In genomic region chr7:130699686-130700085, GRCh38 we compare ENCODE assay signal across 24 cellular contexts. TPM values are rescaled to one million over a fixed set of nuclear protein-coding genes. Genes with fewer than 3 reads are reported as not detected.
DNase-seq lines count a peak whose midpoint lies in the region; TF ChIP-seq lines count a peak whose summit lies in the region.
"Had no signal": no experiment of that assay in that cellular context is flagged by ENCODE, and none has a peak within 500 bp of the region (broad histone marks: within the 10 kb centered on the region; RNA-seq: fewer than 3 reads in every experiment).

No MANE protein-coding gene starts in this region.

- TF ChIP-seq EP300 in Ishikawa (IDR thresholded peaks at IDR 0.05; ENCODE audit: borderline replicate concordance) = no peak

- no peaks in the 10 kb centered on the region for H3K36me3 Mint-ChIP-seq in activated T-helper 2 cell treated with anti-CD3 and anti-CD28 coated beads, Interferon-gamma antibody, Interleukin-2, Interleukin-4, amounts not matched to agents 10 μg/mL and 5 μg/mL and 100 μg/mL, durations not matched to agents 14 hours and 24 hours and 36 hours (ENCODE audit: low read depth)

- H3K27me3 Mint-ChIP-seq in activated T-helper 2 cell treated with anti-CD3 and anti-CD28 coated beads, Interferon-gamma antibody, Interleukin-2, Interleukin-4, amounts not matched to agents 10 μg/mL and 5 μg/mL and 100 μg/mL, durations not matched to agents 14 hours and 24 hours and 36 hours (ENCODE audit: low read depth) = peaks cover 10% of the 10 kb centered on the region

- no peaks in the 10 kb centered on the region for H3K4me1 Mint-ChIP-seq in activated T-helper 2 cell treated with anti-CD3 and anti-CD28 coated beads, Interferon-gamma antibody, Interleukin-2, Interleukin-4, amounts not matched to agents 10 μg/mL and 5 μg/mL and 100 μg/mL, durations not matched to agents 14 hours and 24 hours and 36 hours (ENCODE audit: low read depth)
- H3K4me1 Mint-ChIP-seq: GM23338 had no signal

- H3K4me3 ChIP-seq in right atrium auricular region = no peak overlapping the region
- H3K4me3 ChIP-seq: BLaER1, GM23338, MG63, Peyer's patch, SJCRH30 had no signal

- no peak overlapping the region for H3K27ac Mint-ChIP-seq in activated T-helper 2 cell treated with anti-CD3 and anti-CD28 coated beads, Interferon-gamma antibody, Interleukin-2, Interleukin-4, amounts not matched to agents 10 μg/mL and 5 μg/mL and 100 μg/mL, durations not matched to agents 14 hours and 24 hours and 36 hours
- H3K27ac Mint-ChIP-seq: CD4-positive, alpha-beta T cell; GM23338 had no signal

- TF ChIP-seq CTCF in right atrium auricular region (IDR thresholded peaks at IDR 0.05) = no peak

- H3K9me3 ChIP-seq in right atrium auricular region = no peaks in the 10 kb centered on the region
- H3K9me3 ChIP-seq: BLaER1, MG63, Peyer's patch, SJCRH30 had no signal

- intact Hi-C loops in activated T-helper 2 cell treated with anti-CD3 and anti-CD28 coated beads, Interferon-gamma antibody, Interleukin-2, Interleukin-4, amounts not matched to agents 10 μg/mL and 5 μg/mL and 100 μg/mL, durations not matched to agents 14 hours and 24 hours and 36 hours (cut with micrococcal nuclease) = no loop called here

- H3K27me3 ChIP-seq in right atrium auricular region = no peaks in the 10 kb centered on the region
- H3K27me3 ChIP-seq: BLaER1, MG63, Peyer's patch, SJCRH30 had no signal

- peak; percentile 25 for DNase-seq in Daoy (ENCODE audit: low read depth)
- peak; percentile 8 for DNase-seq in amniotic epithelial cell (ENCODE audit: low read depth)
- DNase-seq in kidney tubule cell (ENCODE audit: low spot score) = peak; percentile 56
- no peak for DNase-seq in NOMO-1 (lab: John Stamatoyannopoulos, UW; ENCODE audit: unreplicated experiment in 2 of 2)
- DNase-seq in right atrium auricular region (ENCODE audit: low spot score) = no peak
- no peak for DNase-seq in activated T-helper 2 cell treated with anti-CD3 and anti-CD28 coated beads, Interferon-gamma antibody, Interleukin-2, Interleukin-4, amounts not matched to agents 10 μg/mL and 5 μg/mL and 100 μg/mL, durations not matched to agents 14 hours and 24 hours and 36 hours (ENCODE audit: low spot score)
- DNase-seq: CD4-positive, alpha-beta T cell; COR-L47; DND-41; HCEC 1CT; IMR-90; Karpas-422; MG63; NCI-H1048; NCI-H1436; NCI-H187 treated with DMSO at 0.1 percent for 48 hours; NCI-H524; NCI-H82; Peyer's patch; SJCRH30 had no signal

- H3K9me3 Mint-ChIP-seq in activated T-helper 2 cell treated with anti-CD3 and anti-CD28 coated beads, Interferon-gamma antibody, Interleukin-2, Interleukin-4, amounts not matched to agents 10 μg/mL and 5 μg/mL and 100 μg/mL, durations not matched to agents 14 hours and 24 hours and 36 hours = no peaks in the 10 kb centered on the region

- TF ChIP-seq RAD21 in Ishikawa (IDR thresholded peaks at IDR 0.05; ENCODE audit: low read depth) = no peak

- H3K4me3 Mint-ChIP-seq in activated T-helper 2 cell treated with anti-CD3 and anti-CD28 coated beads, Interferon-gamma antibody, Interleukin-2, Interleukin-4, amounts not matched to agents 10 μg/mL and 5 μg/mL and 100 μg/mL, durations not matched to agents 14 hours and 24 hours and 36 hours (ENCODE audit: low read depth) = no peak overlapping the region
- H3K4me3 Mint-ChIP-seq: CD4-positive, alpha-beta T cell; GM23338 had no signal

- no peaks in the 10 kb centered on the region for H3K4me1 ChIP-seq in right atrium auricular region
- H3K4me1 ChIP-seq: BLaER1, Peyer's patch, SJCRH30 had no signal

- H3K27ac ChIP-seq in right atrium auricular region = no peak overlapping the region
- H3K27ac ChIP-seq: BLaER1, Peyer's patch, SJCRH30 had no signal

- no peaks in the 10 kb centered on the region for H3K36me3 ChIP-seq in right atrium auricular region
- H3K36me3 ChIP-seq: BLaER1, MG63, Peyer's patch, SJCRH30 had no signal

TF ChIP-seq in Ishikawa, 13 proteins besides CTCF, POLR2A, EP300 and RAD21:
- no peak for TF ChIP-seq TCF12 (IDR thresholded peaks at IDR 0.05; ENCODE audit: low read depth)
- TF ChIP-seq TEAD4 (IDR thresholded peaks at IDR 0.05) = no peak
- TF ChIP-seq ZBTB7A (IDR thresholded peaks at IDR 0.05; ENCODE audit: low read depth) = no peak
- peak; percentile 54 for TF ChIP-seq USF1 (IDR thresholded peaks at IDR 0.05)
- no peak for TF ChIP-seq REST (IDR thresholded peaks at IDR 0.05; ENCODE audit: low read depth)
TF ChIP-seq in Ishikawa: peak in this region for 1.

RNA-seq across cellular contexts. Expression of gene TSGA13, which starts 13.3 kb away (rescaled TPM):
- total RNA-seq in Daoy (2014; rRNA removed; shearing (Covaris generic)) = not detected in 2 replicates
- not detected for total RNA-seq in right atrium auricular region
- total RNA-seq in activated T-helper 2 cell treated with anti-CD3 and anti-CD28 coated beads, Interferon-gamma antibody, Interleukin-2, Interleukin-4, amounts not matched to agents 10 μg/mL and 5 μg/mL and 100 μg/mL, durations not matched to agents 14 hours and 24 hours and 36 hours = not detected in 2 replicates
- total RNA-seq: CD4-positive, alpha-beta T cell; GM23338; IMR-90; OCI-LY7; Peyer's patch; SJCRH30 had no signal

RNA-seq across cellular contexts. Expression of gene COPG2, which starts 31.1 kb away (rescaled TPM):
- 57.5 and 58.4 TPM in 2 replicates for total RNA-seq in Daoy (2014; rRNA removed; shearing (Covaris generic))
- 10 to 100 TPM; 13.1 to 19.3 TPM for total RNA-seq in right atrium auricular region
- 26.7 and 27.4 TPM in 2 replicates for total RNA-seq in activated T-helper 2 cell treated with anti-CD3 and anti-CD28 coated beads, Interferon-gamma antibody, Interleukin-2, Interleukin-4, amounts not matched to agents 10 μg/mL and 5 μg/mL and 100 μg/mL, durations not matched to agents 14 hours and 24 hours and 36 hours

RNA-seq across cellular contexts. Expression of gene KLF14, which starts 34.3 kb away (rescaled TPM):
- total RNA-seq in Daoy (2014; rRNA removed; shearing (Covaris generic)) = 0.06 and 0.86 TPM in 2 replicates
- under 1 TPM in 1 of 2 donors, not detected in 1; 0.35 TPM for total RNA-seq in right atrium auricular region
- not detected in 2 replicates for total RNA-seq in activated T-helper 2 cell treated with anti-CD3 and anti-CD28 coated beads, Interferon-gamma antibody, Interleukin-2, Interleukin-4, amounts not matched to agents 10 μg/mL and 5 μg/mL and 100 μg/mL, durations not matched to agents 14 hours and 24 hours and 36 hours
- total RNA-seq: CD4-positive, alpha-beta T cell; GM23338; IMR-90; OCI-LY7; Peyer's patch had no signal

Comparison
In these comparisons a context has a peak if more than half of its experiments do, and no peak if none do; other contexts are left out.
1. DNase-seq: peak in Daoy (single experiment), amniotic epithelial cell (single experiment) and kidney tubule cell (single experiment); none in NOMO-1 (0 of 2), right atrium auricular region (single experiment) and activated T-helper 2 cell treated with anti-CD3 and anti-CD28 coated beads, Interferon-gamma antibody, Interleukin-2, Interleukin-4, amounts not matched to agents 10 μg/mL and 5 μg/mL and 100 μg/mL, durations not matched to agents 14 hours and 24 hours and 36 hours (single experiment).